In genomic region chr6:7107578-7108195, GRCh38 we compare ENCODE assay signal across 9 cellular contexts. TPM values are rescaled to one million over a fixed set of nuclear protein-coding genes. Genes with fewer than 3 reads are reported as not detected.
DNase-seq lines count a peak whose midpoint lies in the region; FAIRE-seq and TF ChIP-seq lines count a peak whose summit lies in the region.
"Had no signal": no experiment of that assay in that cellular context is flagged by ENCODE, and none has a peak within 500 bp of the region (broad histone marks: within the 10 kb centered on the region; RNA-seq: fewer than 3 reads in every experiment).

A gene with protein sequence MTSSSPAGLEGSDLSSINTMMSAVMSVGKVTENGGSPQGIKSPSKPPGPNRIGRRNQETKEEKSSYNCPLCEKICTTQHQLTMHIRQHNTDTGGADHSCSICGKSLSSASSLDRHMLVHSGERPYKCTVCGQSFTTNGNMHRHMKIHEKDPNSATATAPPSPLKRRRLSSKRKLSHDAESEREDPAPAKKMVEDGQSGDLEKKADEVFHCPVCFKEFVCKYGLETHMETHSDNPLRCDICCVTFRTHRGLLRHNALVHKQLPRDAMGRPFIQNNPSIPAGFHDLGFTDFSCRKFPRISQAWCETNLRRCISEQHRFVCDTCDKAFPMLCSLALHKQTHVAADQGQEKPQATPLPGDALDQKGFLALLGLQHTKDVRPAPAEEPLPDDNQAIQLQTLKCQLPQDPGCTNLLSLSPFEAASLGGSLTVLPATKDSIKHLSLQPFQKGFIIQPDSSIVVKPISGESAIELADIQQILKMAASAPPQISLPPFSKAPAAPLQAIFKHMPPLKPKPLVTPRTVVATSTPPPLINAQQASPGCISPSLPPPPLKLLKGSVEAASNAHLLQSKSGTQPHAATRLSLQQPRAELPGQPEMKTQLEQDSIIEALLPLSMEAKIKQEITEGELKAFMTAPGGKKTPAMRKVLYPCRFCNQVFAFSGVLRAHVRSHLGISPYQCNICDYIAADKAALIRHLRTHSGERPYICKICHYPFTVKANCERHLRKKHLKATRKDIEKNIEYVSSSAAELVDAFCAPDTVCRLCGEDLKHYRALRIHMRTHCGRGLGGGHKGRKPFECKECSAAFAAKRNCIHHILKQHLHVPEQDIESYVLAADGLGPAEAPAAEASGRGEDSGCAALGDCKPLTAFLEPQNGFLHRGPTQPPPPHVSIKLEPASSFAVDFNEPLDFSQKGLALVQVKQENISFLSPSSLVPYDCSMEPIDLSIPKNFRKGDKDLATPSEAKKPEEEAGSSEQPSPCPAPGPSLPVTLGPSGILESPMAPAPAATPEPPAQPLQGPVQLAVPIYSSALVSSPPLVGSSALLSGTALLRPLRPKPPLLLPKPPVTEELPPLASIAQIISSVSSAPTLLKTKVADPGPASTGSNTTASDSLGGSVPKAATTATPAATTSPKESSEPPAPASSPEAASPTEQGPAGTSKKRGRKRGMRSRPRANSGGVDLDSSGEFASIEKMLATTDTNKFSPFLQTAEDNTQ (N-terminal part only) (plus strand): TSS chr6:7107961. CDS start chr6:7181912, 73,951 bp downstream.

- H3K9me3 ChIP-seq in SJCRH30 (replicated peaks), result no peaks in the 10 kb centered on the region
- no peaks in the 10 kb centered on the region for H3K9me3 ChIP-seq in ovary

- TF ChIP-seq CTCF in GM20000 (IDR thresholded peaks at IDR 0.05; ENCODE audit: extremely low read depth, missing control alignments), result no peak
- TF ChIP-seq CTCF in ovary (IDR thresholded peaks at IDR 0.05), result no peak

- H3K27ac ChIP-seq in SJCRH30 (peak within 1 kb of the TSS; percentile 43; the same call in 1 of the 2 replicates), ovary (peak within 1 kb of the TSS; percentile 91 to 97)

- intact Hi-C loops in ovary (cut with DNase I), result loop anchor here in 1 of 4 donors (10.0 kb wide), 1 partner anchor 343 kb away; no protein-coding TSS in a partner anchor

- H3K27me3 Mint-ChIP-seq in activated naive CD4-positive, alpha-beta T cell treated with anti-CD3 and anti-CD28 coated beads, Interleukin-2, amount 10 ng/mL, durations not matched to agents 7 days and 5 days, result peaks cover 6% of the 10 kb centered on the region

- H3K4me3 ChIP-seq in SJCRH30 (peak within 1 kb of the TSS; percentile 94), ovary (peak within 1 kb of the TSS; percentile 78)

- H3K27ac Mint-ChIP-seq in activated naive CD4-positive, alpha-beta T cell treated with anti-CD3 and anti-CD28 coated beads, Interleukin-2, amount 10 ng/mL, durations not matched to agents 7 days and 5 days, result peak within 1 kb of the TSS; percentile 93

- H3K4me1 ChIP-seq in SJCRH30, result no peaks in the 10 kb centered on the region
- H3K4me1 ChIP-seq in ovary (ENCODE audit: insufficient read depth), result peaks cover 5% of the 10 kb centered on the region

- CTCF ChIA-PET in activated naive CD4-positive, alpha-beta T cell treated with anti-CD3 and anti-CD28 coated beads, Interleukin-2, amount 10 ng/mL, durations not matched to agents 7 days and 5 days (lab: Charles Lee), result interaction anchor here (1.3 kb wide), 1 partner anchor 39 kb away, joined by 3 read pairs; no protein-coding TSS in a partner anchor

- 0 to 1% (median 0%) methylated on average over 37 to 59 of the region's 59 CpGs for WGBS in ovary, 3 donors

- peak; percentile 14 for DNase-seq in COR-L47 (lab: John Stamatoyannopoulos, UW)
- DNase-seq in GM20000 (ENCODE audit: low spot score), result peak; percentile 93
- DNase-seq in HT1080 (ENCODE audit: low read depth), result peak; percentile 31
- peak; percentile 37 to 56 for DNase-seq in SJCRH30
- DNase-seq in activated naive CD4-positive, alpha-beta T cell treated with anti-CD3 and anti-CD28 coated beads, Interleukin-2, amount 10 ng/mL, durations not matched to agents 7 days and 5 days, result peak; percentile 73
- peak; percentile 86 for DNase-seq in germinal center (ENCODE audit: low spot score)
- DNase-seq in ovary, result peak; percentile 75 to 79 (median 77)
- DNase-seq in urothelium cell line (ENCODE audit: low spot score), result peak; percentile 76

- peak within 1 kb of the TSS; percentile 92 for H3K4me3 Mint-ChIP-seq in activated naive CD4-positive, alpha-beta T cell treated with anti-CD3 and anti-CD28 coated beads, Interleukin-2, amount 10 ng/mL, durations not matched to agents 7 days and 5 days

- H3K4me1 Mint-ChIP-seq in activated naive CD4-positive, alpha-beta T cell treated with anti-CD3 and anti-CD28 coated beads, Interleukin-2, amount 10 ng/mL, durations not matched to agents 7 days and 5 days, result peaks cover 40% of the 10 kb centered on the region

- H3K9me3 Mint-ChIP-seq in activated naive CD4-positive, alpha-beta T cell treated with anti-CD3 and anti-CD28 coated beads, Interleukin-2, amount 10 ng/mL, durations not matched to agents 7 days and 5 days, result no peaks in the 10 kb centered on the region

- no peak for TF ChIP-seq EP300 in ovary (IDR thresholded peaks at IDR 0.05)

- H3K27me3 ChIP-seq in SJCRH30 (no peaks in the 10 kb centered on the region), ovary (no peaks in the 10 kb centered on the region)

- H3K36me3 Mint-ChIP-seq in activated naive CD4-positive, alpha-beta T cell treated with anti-CD3 and anti-CD28 coated beads, Interleukin-2, amount 10 ng/mL, durations not matched to agents 7 days and 5 days, result peaks cover 7% of the 10 kb centered on the region

- peak; percentile 49 for TF ChIP-seq POLR2A in ovary (IDR thresholded peaks at IDR 0.05)

- FAIRE-seq in urothelium cell line (lab: Jason Lieb, UNC), result no peak
- FAIRE-seq: colon had no signal

- H3K36me3 ChIP-seq in SJCRH30 (no peaks in the 10 kb centered on the region), ovary (no peaks in the 10 kb centered on the region)

RNA-seq across cellular contexts. Expression of the gene that starts here (rescaled TPM):
- 10.5 and 11.9 TPM in 2 replicates for total RNA-seq in HT1080 (2014; rRNA removed; shearing (Covaris generic))
- 6.8 and 6.9 TPM in 2 replicates for polyA plus RNA-seq in HT1080 (2015; cell fraction: cytosol; rRNA removed)
- polyA plus RNA-seq in HT1080 (2015; cell fraction: nucleus; rRNA removed), result 15.2 and 17.6 TPM in 2 replicates
- 12.3 and 13.4 TPM in 2 replicates for total RNA-seq in SJCRH30 (2014; rRNA removed; shearing (Covaris generic))
- total RNA-seq in ovary, result 10 to 100 TPM; 21.1 to 64.4 (median 53.3) TPM
- polyA plus RNA-seq in ovary, result 10 to 100 TPM in 1 of 2 donors, 1 to 10 TPM in 1; 7.3 to 15.1 TPM

Comparison
In these comparisons a context has a peak if more than half of its experiments do, and no peak if none do; other contexts are left out.
1. Peak in every context shown above with its lines: DNase-seq, H3K4me3 ChIP-seq and H3K27ac ChIP-seq.
2. DNase-seq: peak in every context shown above with its lines; median percentile 93 in GM20000; 86 in germinal center; 77 in ovary; 76 in urothelium cell line; 73 in activated naive CD4-positive, alpha-beta T cell treated with anti-CD3 and anti-CD28 coated beads, Interleukin-2, amount 10 ng/mL, durations not matched to agents 7 days and 5 days; 46 in SJCRH30; 31 in HT1080; 14 in COR-L47.